ENCODE assay signal across 2 cellular contexts in genomic region chr13:99909097-99909835, GRCh38.
A peak's percentile ranks its signal among the peaks of the same experiment; 100 is the strongest.
TF ChIP-seq lines count a peak whose summit lies in the region.

No MANE protein-coding gene starts in this region.

TF ChIP-seq in H1, 55 proteins besides CTCF, POLR2A, EP300 and RAD21 (continued from another document):
- no peak for TF ChIP-seq USF2 (IDR thresholded peaks at IDR 0.05; ENCODE audit: low read length)
- TF ChIP-seq RNF2 (IDR thresholded peaks at IDR 0.05; ENCODE audit: borderline replicate concordance, low read depth, low read length, missing control alignments, poor library complexity, severe bottlenecking): no peak
- TF ChIP-seq KDM1A (IDR thresholded peaks at IDR 0.05; ENCODE audit: borderline replicate concordance, low read length): peak; percentile 43; the same call in 1 of the 2 replicates
- TF ChIP-seq PHF8 (conservative IDR thresholded peaks at IDR 0.05; ENCODE audit: low read depth, low read length): no peak
- no peak for TF ChIP-seq EZH2 (IDR thresholded peaks at IDR 0.05; ENCODE audit: low read depth, low read length, severe bottlenecking)
- TF ChIP-seq TBP (IDR thresholded peaks at IDR 0.05; ENCODE audit: low read depth, low read length): no peak
- TF ChIP-seq TAF1 (IDR thresholded peaks at IDR 0.05; ENCODE audit: low read depth, low read length): no peak

TF ChIP-seq in liver, 16 proteins besides CTCF, POLR2A, EP300 and RAD21 (continued from another document):
- TF ChIP-seq, protein P1, sequence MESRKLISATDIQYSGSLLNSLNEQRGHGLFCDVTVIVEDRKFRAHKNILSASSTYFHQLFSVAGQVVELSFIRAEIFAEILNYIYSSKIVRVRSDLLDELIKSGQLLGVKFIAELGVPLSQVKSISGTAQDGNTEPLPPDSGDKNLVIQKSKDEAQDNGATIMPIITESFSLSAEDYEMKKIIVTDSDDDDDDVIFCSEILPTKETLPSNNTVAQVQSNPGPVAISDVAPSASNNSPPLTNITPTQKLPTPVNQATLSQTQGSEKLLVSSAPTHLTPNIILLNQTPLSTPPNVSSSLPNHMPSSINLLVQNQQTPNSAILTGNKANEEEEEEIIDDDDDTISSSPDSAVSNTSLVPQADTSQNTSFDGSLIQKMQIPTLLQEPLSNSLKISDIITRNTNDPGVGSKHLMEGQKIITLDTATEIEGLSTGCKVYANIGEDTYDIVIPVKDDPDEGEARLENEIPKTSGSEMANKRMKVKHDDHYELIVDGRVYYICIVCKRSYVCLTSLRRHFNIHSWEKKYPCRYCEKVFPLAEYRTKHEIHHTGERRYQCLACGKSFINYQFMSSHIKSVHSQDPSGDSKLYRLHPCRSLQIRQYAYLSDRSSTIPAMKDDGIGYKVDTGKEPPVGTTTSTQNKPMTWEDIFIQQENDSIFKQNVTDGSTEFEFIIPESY (IDR thresholded peaks at IDR 0.05): no peak
- TF ChIP-seq SP1 (IDR thresholded peaks at IDR 0.05) (peak; percentile 78), YY1 (IDR thresholded peaks at IDR 0.05) (peak; percentile 8), GABPA (IDR thresholded peaks at IDR 0.05 in 1 of 2, conservative IDR thresholded peaks at IDR 0.05 in 1 of 2) (no peak), FOXA1 (IDR thresholded peaks at IDR 0.05) (no peak), TAF1 (conservative IDR thresholded peaks at IDR 0.05) (no peak), FOXA2 (IDR thresholded peaks at IDR 0.05) (peak; percentile 47), NR2F2 (IDR thresholded peaks at IDR 0.05) (no peak), JUND (IDR thresholded peaks at IDR 0.05) (peak in 1 of 2 donors; percentile 64), EGR1 (IDR thresholded peaks at IDR 0.05; ENCODE audit: low read depth in 2 of 2) (no peak), HNF4G (IDR thresholded peaks at IDR 0.05) (peak; percentile 12), HNF4A (conservative IDR thresholded peaks at IDR 0.05) (peak; percentile 80 to 87)
- TF ChIP-seq, protein P2, sequence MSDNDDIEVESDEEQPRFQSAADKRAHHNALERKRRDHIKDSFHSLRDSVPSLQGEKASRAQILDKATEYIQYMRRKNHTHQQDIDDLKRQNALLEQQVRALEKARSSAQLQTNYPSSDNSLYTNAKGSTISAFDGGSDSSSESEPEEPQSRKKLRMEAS (IDR thresholded peaks at IDR 0.05): peak; percentile 43
- TF ChIP-seq, protein P3, sequence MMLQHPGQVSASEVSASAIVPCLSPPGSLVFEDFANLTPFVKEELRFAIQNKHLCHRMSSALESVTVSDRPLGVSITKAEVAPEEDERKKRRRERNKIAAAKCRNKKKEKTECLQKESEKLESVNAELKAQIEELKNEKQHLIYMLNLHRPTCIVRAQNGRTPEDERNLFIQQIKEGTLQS (IDR thresholded peaks at IDR 0.05): no peak
- TF ChIP-seq, protein P4, sequence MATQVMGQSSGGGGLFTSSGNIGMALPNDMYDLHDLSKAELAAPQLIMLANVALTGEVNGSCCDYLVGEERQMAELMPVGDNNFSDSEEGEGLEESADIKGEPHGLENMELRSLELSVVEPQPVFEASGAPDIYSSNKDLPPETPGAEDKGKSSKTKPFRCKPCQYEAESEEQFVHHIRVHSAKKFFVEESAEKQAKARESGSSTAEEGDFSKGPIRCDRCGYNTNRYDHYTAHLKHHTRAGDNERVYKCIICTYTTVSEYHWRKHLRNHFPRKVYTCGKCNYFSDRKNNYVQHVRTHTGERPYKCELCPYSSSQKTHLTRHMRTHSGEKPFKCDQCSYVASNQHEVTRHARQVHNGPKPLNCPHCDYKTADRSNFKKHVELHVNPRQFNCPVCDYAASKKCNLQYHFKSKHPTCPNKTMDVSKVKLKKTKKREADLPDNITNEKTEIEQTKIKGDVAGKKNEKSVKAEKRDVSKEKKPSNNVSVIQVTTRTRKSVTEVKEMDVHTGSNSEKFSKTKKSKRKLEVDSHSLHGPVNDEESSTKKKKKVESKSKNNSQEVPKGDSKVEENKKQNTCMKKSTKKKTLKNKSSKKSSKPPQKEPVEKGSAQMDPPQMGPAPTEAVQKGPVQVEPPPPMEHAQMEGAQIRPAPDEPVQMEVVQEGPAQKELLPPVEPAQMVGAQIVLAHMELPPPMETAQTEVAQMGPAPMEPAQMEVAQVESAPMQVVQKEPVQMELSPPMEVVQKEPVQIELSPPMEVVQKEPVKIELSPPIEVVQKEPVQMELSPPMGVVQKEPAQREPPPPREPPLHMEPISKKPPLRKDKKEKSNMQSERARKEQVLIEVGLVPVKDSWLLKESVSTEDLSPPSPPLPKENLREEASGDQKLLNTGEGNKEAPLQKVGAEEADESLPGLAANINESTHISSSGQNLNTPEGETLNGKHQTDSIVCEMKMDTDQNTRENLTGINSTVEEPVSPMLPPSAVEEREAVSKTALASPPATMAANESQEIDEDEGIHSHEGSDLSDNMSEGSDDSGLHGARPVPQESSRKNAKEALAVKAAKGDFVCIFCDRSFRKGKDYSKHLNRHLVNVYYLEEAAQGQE (IDR thresholded peaks at IDR 0.05): no peak
